Comparison of ENCODE assay signal across 25 cellular contexts in genomic region chr21:46207006-46207919, GRCh38. TPM values are rescaled to one million over a fixed set of nuclear protein-coding genes. Genes with fewer than 3 reads are reported as not detected.
A peak's percentile ranks its signal among the peaks of the same experiment; 100 is the strongest.
DNase-seq lines count a peak whose midpoint lies in the region; ATAC-seq and TF ChIP-seq lines count a peak whose summit lies in the region.
"Had no signal": no experiment of that assay in that cellular context is flagged by ENCODE, and none has a peak within 500 bp of the region (broad histone marks: within the 10 kb centered on the region; RNA-seq: fewer than 3 reads in every experiment).

No MANE protein-coding gene starts in this region.

- peaks cover 5% of the 10 kb centered on the region for H3K4me1 ChIP-seq in HUES6 (ENCODE audit: control insufficient read depth, insufficient read depth, low read length)
- no peaks in the 10 kb centered on the region for H3K4me1 ChIP-seq in sigmoid colon
- H3K4me1 ChIP-seq: breast epithelium, right lobe of liver had no signal

- intact Hi-C loops in sigmoid colon (cut with DNase I): no loop called here

- H3K27me3 ChIP-seq in HUES6 (ENCODE audit: control insufficient read depth, insufficient read depth, low read length) (no peaks in the 10 kb centered on the region), sigmoid colon (no peaks in the 10 kb centered on the region)
- H3K27me3 ChIP-seq: breast epithelium, right lobe of liver had no signal

- TF ChIP-seq POLR2A in sigmoid colon (IDR thresholded peaks at IDR 0.05): no peak

- peaks cover 90% of the 10 kb centered on the region for H3K36me3 ChIP-seq in HUES6 (ENCODE audit: control insufficient read depth, insufficient read depth, low read length)
- H3K36me3 ChIP-seq in sigmoid colon: peaks cover 10 to 97% (median 54%) of the 10 kb centered on the region in 4 donors

- peaks cover 12% of the 10 kb centered on the region for H3K4me1 Mint-ChIP-seq in glutamatergic neuron (ENCODE audit: low read depth, unreplicated experiment)
- H3K4me1 Mint-ChIP-seq: activated CD4-positive, alpha-beta T cell treated with anti-CD3 and anti-CD28 coated beads for 36 hours; CD8-positive, alpha-beta memory T cell had no signal

- H3K27me3 Mint-ChIP-seq in glutamatergic neuron (ENCODE audit: unreplicated experiment): peaks cover 11% of the 10 kb centered on the region
- H3K27me3 Mint-ChIP-seq: activated CD4-positive, alpha-beta T cell treated with anti-CD3 and anti-CD28 coated beads for 36 hours; CD8-positive, alpha-beta memory T cell had no signal

- H3K4me3 ChIP-seq in HUES6 (ENCODE audit: low read depth, low read length) (no peak overlapping the region), sigmoid colon (no peak overlapping the region)
- H3K4me3 ChIP-seq: breast epithelium, right lobe of liver had no signal

- peaks cover 20% of the 10 kb centered on the region for H3K9me3 Mint-ChIP-seq in glutamatergic neuron (ENCODE audit: unreplicated experiment)
- H3K9me3 Mint-ChIP-seq: activated naive CD4-positive, alpha-beta T cell treated with anti-CD3 and anti-CD28 coated beads for 36 hours; activated T-cell treated with anti-CD3 and anti-CD28 coated beads, Interleukin-2, amount 50 U/mL, for 4 hours; CD8-positive, alpha-beta memory T cell; neural crest cell had no signal

- H3K9me3 ChIP-seq in HUES6 (ENCODE audit: control insufficient read depth, insufficient read depth, low read depth, low read length) (no peaks in the 10 kb centered on the region), sigmoid colon (no peaks in the 10 kb centered on the region)
- H3K9me3 ChIP-seq: breast epithelium, right lobe of liver had no signal

- no peak for ATAC-seq in GM19397 (IDR thresholded peaks at IDR 0.05; ENCODE audit: unreplicated experiment)
- ATAC-seq: activated CD4-positive, alpha-beta T cell treated with anti-CD3 and anti-CD28 coated beads for 36 hours; activated T-cell treated with anti-CD3 and anti-CD28 coated beads, Interleukin-2, amount 50 U/mL, for 4 hours; right lobe of liver had no signal

- TF ChIP-seq CTCF in glutamatergic neuron (IDR thresholded peaks at IDR 0.05; ENCODE audit: partially characterized antibody, unreplicated experiment) (no peak), sigmoid colon (IDR thresholded peaks at IDR 0.05) (no peak)

- no peak overlapping the region for H3K4me3 Mint-ChIP-seq in glutamatergic neuron (ENCODE audit: unreplicated experiment)
- H3K4me3 Mint-ChIP-seq: activated CD4-positive, alpha-beta T cell treated with anti-CD3 and anti-CD28 coated beads for 36 hours; activated naive CD4-positive, alpha-beta T cell treated with anti-CD3 and anti-CD28 coated beads for 36 hours; activated T-cell treated with anti-CD3 and anti-CD28 coated beads, Interleukin-2, amount 50 U/mL, for 4 hours; CD8-positive, alpha-beta memory T cell; neural crest cell had no signal

- peaks cover 4% of the 10 kb centered on the region for H3K36me3 Mint-ChIP-seq in glutamatergic neuron (ENCODE audit: unreplicated experiment)

- H3K27ac Mint-ChIP-seq in glutamatergic neuron (ENCODE audit: unreplicated experiment): no peak overlapping the region
- H3K27ac Mint-ChIP-seq: activated CD4-positive, alpha-beta T cell treated with anti-CD3 and anti-CD28 coated beads for 36 hours; activated naive CD4-positive, alpha-beta T cell treated with anti-CD3 and anti-CD28 coated beads for 36 hours had no signal

- TF ChIP-seq EP300 in sigmoid colon (IDR thresholded peaks at IDR 0.05): no peak

- peak; percentile 2 for DNase-seq in activated CD8-positive, alpha-beta memory T cell treated with anti-CD3 and anti-CD28 coated beads, Interleukin-2, amount 50 U/mL, for 4 hours
- DNase-seq in activated CD8-positive, alpha-beta memory T cell treated with anti-CD3 and anti-CD28 coated beads for 24 hours: no peak
- DNase-seq in glutamatergic neuron: peak; percentile 6
- peak; percentile 59 for DNase-seq in sigmoid colon
- DNase-seq in medulla oblongata (ENCODE audit: extremely low spot score): no peak
- DNase-seq in SIG-M5 (lab: John Stamatoyannopoulos, UW): no peak
- DNase-seq: 8988T; activated CD4-positive, alpha-beta T cell treated with anti-CD3 and anti-CD28 coated beads for 36 hours; activated naive CD4-positive, alpha-beta T cell treated with anti-CD3 and anti-CD28 coated beads for 36 hours; activated T-cell treated with anti-CD3 and anti-CD28 coated beads, Interleukin-2, amount 50 U/mL, for 4 hours; amniotic stem cell; effector memory CD4-positive, alpha-beta T cell; mammary epithelial cell; NCI-H1092; NCI-H187 treated with DMSO at 0.1 percent for 48 hours; stimulated activated CD4-positive, alpha-beta T cell treated with anti-CD3 and anti-CD28 coated beads, Interleukin-4, amount 100 ng/mL, for 4 hours; stimulated activated naive CD4-positive, alpha-beta T cell had no signal

- no peak overlapping the region for H3K9ac ChIP-seq in HUES6 (ENCODE audit: low read length)

- 94% methylated on average over 21 of the region's 21 CpGs for WGBS in sigmoid colon, 2 donors

- H3K27ac ChIP-seq in HUES6 (ENCODE audit: low read depth, low read length): peak overlapping the region; percentile 21; the same call in 1 of the 2 replicates
- H3K27ac ChIP-seq in sigmoid colon: no peak overlapping the region
- H3K27ac ChIP-seq: breast epithelium, right lobe of liver had no signal

RNA-seq across cellular contexts. Expression of gene LSS, which starts 21.3 kb away (rescaled TPM):
- total RNA-seq in glutamatergic neuron (ENCODE audit: unreplicated experiment): 390 TPM
- 10 to 100 TPM; 47.6 to 63.7 (median 57.0) TPM for total RNA-seq in sigmoid colon
- polyA plus RNA-seq in sigmoid colon: 10 to 100 TPM; 17.4 to 78.6 (median 27.5) TPM

RNA-seq across cellular contexts. Expression of gene SPATC1L, which starts 23.0 kb away (rescaled TPM):
- total RNA-seq in glutamatergic neuron (ENCODE audit: unreplicated experiment): 58.7 TPM
- total RNA-seq in sigmoid colon: 10 to 100 TPM in 1 of 4 donors, 1 to 10 TPM in 2, under 1 TPM in 1; 0.95 to 18.3 (median 7.1) TPM
- 10 to 100 TPM in 1 of 3 donors, 1 to 10 TPM in 2; 3.2 to 11.0 (median 7.8) TPM for polyA plus RNA-seq in sigmoid colon

RNA-seq across cellular contexts. Expression of gene FTCD, which starts 51.9 kb away (rescaled TPM):
- total RNA-seq in glutamatergic neuron (ENCODE audit: unreplicated experiment): 13.4 TPM
- 1 to 10 TPM in 1 of 4 donors, not detected in 3; 1.4 TPM for total RNA-seq in sigmoid colon
- polyA plus RNA-seq in sigmoid colon: under 1 TPM in 1 of 3 donors, not detected in 2; 0.20 TPM
- total RNA-seq: activated naive CD4-positive, alpha-beta T cell treated with anti-CD3 and anti-CD28 coated beads for 36 hours; CD8-positive, alpha-beta memory T cell; epithelial cell of proximal tubule had no signal
- polyA plus RNA-seq: CD8-positive, alpha-beta memory T cell; keratinocyte; mammary epithelial cell had no signal

Comparison
In these comparisons a context has a peak if more than half of its experiments do, and no peak if none do; other contexts are left out.
1. DNase-seq: peak in activated CD8-positive, alpha-beta memory T cell treated with anti-CD3 and anti-CD28 coated beads, Interleukin-2, amount 50 U/mL, for 4 hours (single experiment), glutamatergic neuron (single experiment) and sigmoid colon (single experiment); none in activated CD8-positive, alpha-beta memory T cell treated with anti-CD3 and anti-CD28 coated beads for 24 hours (single experiment), medulla oblongata (single experiment) and SIG-M5 (single experiment).